ENCODE assay signal across 35 cellular contexts in the genomic region with DNA sequence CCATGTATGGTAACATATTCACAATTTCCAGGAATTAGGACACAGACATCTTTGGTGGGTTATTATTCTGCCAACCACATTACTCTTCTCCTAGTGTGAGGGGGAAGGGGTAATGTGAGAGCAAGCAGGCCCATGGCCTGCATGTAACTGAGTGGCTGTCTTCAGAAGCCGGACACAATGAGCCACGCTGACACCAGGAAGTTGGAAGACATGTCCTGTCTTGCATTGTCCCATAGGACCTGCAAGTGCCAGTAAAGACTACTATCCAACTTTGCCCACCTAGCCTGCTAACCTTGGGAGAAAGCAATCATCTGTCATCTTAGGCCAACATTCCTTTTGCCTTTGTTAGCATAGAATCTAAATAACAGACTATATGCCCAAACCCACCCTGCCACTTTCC.
"Had no signal": no experiment of that assay in that cellular context is flagged by ENCODE, and none has a peak within 500 bp of the region (broad histone marks: within the 10 kb centered on the region; RNA-seq: fewer than 3 reads in every experiment).

No MANE protein-coding gene starts in this region.

- H3K4me1 ChIP-seq: ascending aorta had no signal

- H3K36me3 ChIP-seq: ascending aorta, WERI-Rb-1 had no signal

- H3K27ac Mint-ChIP-seq: activated CD4-positive, alpha-beta memory T cell treated with anti-CD3 and anti-CD28 coated beads, Interleukin-2, amount 10 ng/mL, durations not matched to agents 7 days and 5 days; activated CD4-positive, alpha-beta T cell treated with anti-CD3 and anti-CD28 coated beads for 36 hours; activated CD4-positive, alpha-beta T cell treated with anti-CD3 and anti-CD28 coated beads, Interleukin-2, amount 10 ng/mL, durations not matched to agents 7 days and 5 days; activated CD8-positive, alpha-beta memory T cell treated with anti-CD3 and anti-CD28 coated beads, Interleukin-2, amount 10 ng/mL, durations not matched to agents 7 days and 5 days; activated CD8-positive, alpha-beta T cell treated with anti-CD3 and anti-CD28 coated beads, Interleukin-2, amount 10 ng/mL, durations not matched to agents 7 days and 5 days; activated naive CD4-positive, alpha-beta T cell treated with anti-CD3 and anti-CD28 coated beads, Interleukin-2, amount 10 ng/mL, durations not matched to agents 7 days and 5 days; activated naive CD4-positive, alpha-beta T cell treated with anti-CD3 and anti-CD28 coated beads, Interleukin-2, amount 50 U/mL, for 24 hours; activated naive CD8-positive, alpha-beta T cell; activated naive CD8-positive, alpha-beta T cell treated with anti-CD3 and anti-CD28 coated beads, Interleukin-2, amount 10 ng/mL, durations not matched to agents 7 days and 5 days; activated naive CD8-positive, alpha-beta T cell treated with anti-CD3 and anti-CD28 coated beads, Interleukin-2, amount 50 U/mL, for 24 hours; activated T-cell treated with anti-CD3 and anti-CD28 coated beads, Interleukin-2, amount 50 U/mL, for 24 hours; activated T-helper 2 cell treated with anti-CD3 and anti-CD28 coated beads, Interferon-gamma antibody, Interleukin-2, Interleukin-4, amounts not matched to agents 10 μg/mL and 5 μg/mL and 100 μg/mL, durations not matched to agents 14 hours and 24 hours and 36 hours; T-helper 1 cell treated with Interleukin-12 subunit alpha and Interleukin-12 subunit beta and Interleukin-4 antibody, amounts not matched to agents 30 μg/mL and 1 μg/mL, for 36 hours; T-helper 2 cell treated with Interferon-gamma antibody and Interleukin-4, amounts not matched to agents 5 μg/mL and 100 μg/mL, for 36 hours; WTC11 had no signal

- H3K36me3 Mint-ChIP-seq: activated CD8-positive, alpha-beta memory T cell treated with anti-CD3 and anti-CD28 coated beads, Interleukin-2, amount 10 ng/mL, durations not matched to agents 7 days and 5 days; activated naive CD4-positive, alpha-beta T cell treated with anti-CD3 and anti-CD28 coated beads, Interleukin-2, amount 10 ng/mL, durations not matched to agents 7 days and 5 days; activated naive CD4-positive, alpha-beta T cell treated with anti-CD3 and anti-CD28 coated beads, Interleukin-2, amount 50 U/mL, for 24 hours; activated naive CD8-positive, alpha-beta T cell; activated naive CD8-positive, alpha-beta T cell treated with anti-CD3 and anti-CD28 coated beads, Interleukin-2, amount 10 ng/mL, durations not matched to agents 7 days and 5 days had no signal

- ATAC-seq: activated CD4-positive, alpha-beta T cell treated with anti-CD3 and anti-CD28 coated beads for 36 hours; activated CD4-positive, CD25-positive, alpha-beta regulatory T cell treated with anti-CD3 and anti-CD28 coated beads, Interleukin-2, amount 50 U/mL, for 24 hours; activated CD8-positive, alpha-beta memory T cell treated with anti-CD3 and anti-CD28 coated beads, Interleukin-2, amount 10 ng/mL, durations not matched to agents 7 days and 5 days; activated CD8-positive, alpha-beta T cell treated with anti-CD3 and anti-CD28 coated beads, Interleukin-2, amount 10 ng/mL, durations not matched to agents 7 days and 5 days; activated naive CD8-positive, alpha-beta T cell treated with anti-CD3 and anti-CD28 coated beads, Interleukin-2, amount 50 U/mL, for 24 hours; WTC11 had no signal

- H3K27ac ChIP-seq: ascending aorta, WERI-Rb-1 had no signal

- H3K27me3 ChIP-seq: ascending aorta had no signal

- H3K27me3 Mint-ChIP-seq: activated naive CD4-positive, alpha-beta T cell treated with anti-CD3 and anti-CD28 coated beads, Interleukin-2, amount 10 ng/mL, durations not matched to agents 7 days and 5 days; activated naive CD8-positive, alpha-beta T cell; activated naive CD8-positive, alpha-beta T cell treated with anti-CD3 and anti-CD28 coated beads, Interleukin-2, amount 50 U/mL, for 24 hours had no signal

- H3K9me3 Mint-ChIP-seq: activated naive CD4-positive, alpha-beta T cell treated with anti-CD3 and anti-CD28 coated beads, Interleukin-2, amount 50 U/mL, for 24 hours; activated naive CD8-positive, alpha-beta T cell treated with anti-CD3 and anti-CD28 coated beads, Interleukin-2, amount 50 U/mL, for 24 hours had no signal

- H3K4me3 ChIP-seq: ascending aorta had no signal

- H3K9me3 ChIP-seq: ascending aorta had no signal

- DNase-seq: activated CD4-positive, alpha-beta memory T cell treated with anti-CD3 and anti-CD28 coated beads, Interleukin-2, amount 10 ng/mL, durations not matched to agents 7 days and 5 days; activated CD4-positive, alpha-beta T cell treated with anti-CD3 and anti-CD28 coated beads for 1 hour; activated CD4-positive, alpha-beta T cell treated with anti-CD3 and anti-CD28 coated beads for 36 hours; activated CD4-positive, alpha-beta T cell treated with anti-CD3 and anti-CD28 coated beads for 48 hours; activated CD4-positive, alpha-beta T cell treated with anti-CD3 and anti-CD28 coated beads, Interleukin-2, amount 10 ng/mL, durations not matched to agents 7 days and 5 days; activated CD4-positive, alpha-beta T cell treated with anti-CD3 and anti-CD28 coated beads, Interleukin-2, amount 50 U/mL, for 48 hours; activated CD4-positive, CD25-positive, alpha-beta regulatory T cell; activated CD8-positive, alpha-beta memory T cell treated with anti-CD3 and anti-CD28 coated beads for 24 hours; activated CD8-positive, alpha-beta memory T cell treated with anti-CD3 and anti-CD28 coated beads, Interleukin-2, amount 10 ng/mL, durations not matched to agents 7 days and 5 days; activated CD8-positive, alpha-beta memory T cell treated with anti-CD3 and anti-CD28 coated beads, Interleukin-2, amount 50 U/mL, for 48 hours; activated CD8-positive, alpha-beta T cell treated with anti-CD3 and anti-CD28 coated beads, Interleukin-2, amount 10 ng/mL, durations not matched to agents 7 days and 5 days; activated effector memory CD4-positive, alpha-beta T cell treated with Interleukin-2 at 50 U/mL for 16 hours; activated gamma-delta T cell; activated naive CD4-positive, alpha-beta T cell treated with anti-CD3 and anti-CD28 coated beads, Interleukin-2, amount 10 ng/mL, durations not matched to agents 7 days and 5 days; activated naive CD4-positive, alpha-beta T cell treated with Interleukin-2 at 50 U/mL for 16 hours; activated naive CD8-positive, alpha-beta T cell treated with anti-CD3 and anti-CD28 coated beads, Interleukin-2, amount 10 ng/mL, durations not matched to agents 7 days and 5 days; activated naive CD8-positive, alpha-beta T cell treated with anti-CD3 and anti-CD28 coated beads, Interleukin-2, amount 50 U/mL, for 24 hours; activated T-cell treated with anti-CD3 and anti-CD28 coated beads, Interleukin-2, amount 50 U/mL, for 24 hours; activated T-cell treated with anti-CD3 and anti-CD28 coated beads, Interleukin-2, amount 50 U/mL, for 48 hours; amygdala; anterior cingulate cortex; central memory CD4-positive, alpha-beta T cell; T-helper 1 cell; T-helper 2 cell; T-helper 9 cell; WERI-Rb-1 had no signal

- H3K4me3 Mint-ChIP-seq: activated CD4-positive, alpha-beta memory T cell treated with anti-CD3 and anti-CD28 coated beads, Interleukin-2, amount 10 ng/mL, durations not matched to agents 7 days and 5 days; activated CD4-positive, alpha-beta T cell treated with anti-CD3 and anti-CD28 coated beads for 36 hours; activated CD4-positive, alpha-beta T cell treated with anti-CD3 and anti-CD28 coated beads, Interleukin-2, amount 10 ng/mL, durations not matched to agents 7 days and 5 days; activated CD8-positive, alpha-beta memory T cell treated with anti-CD3 and anti-CD28 coated beads, Interleukin-2, amount 10 ng/mL, durations not matched to agents 7 days and 5 days; activated CD8-positive, alpha-beta T cell treated with anti-CD3 and anti-CD28 coated beads, Interleukin-2, amount 10 ng/mL, durations not matched to agents 7 days and 5 days; activated naive CD4-positive, alpha-beta T cell treated with anti-CD3 and anti-CD28 coated beads, Interleukin-2, amount 10 ng/mL, durations not matched to agents 7 days and 5 days; activated naive CD4-positive, alpha-beta T cell treated with anti-CD3 and anti-CD28 coated beads, Interleukin-2, amount 50 U/mL, for 24 hours; activated naive CD8-positive, alpha-beta T cell; activated naive CD8-positive, alpha-beta T cell treated with anti-CD3 and anti-CD28 coated beads, Interleukin-2, amount 10 ng/mL, durations not matched to agents 7 days and 5 days; activated naive CD8-positive, alpha-beta T cell treated with anti-CD3 and anti-CD28 coated beads, Interleukin-2, amount 50 U/mL, for 24 hours; activated T-cell treated with anti-CD3 and anti-CD28 coated beads, Interleukin-2, amount 50 U/mL, for 24 hours; brain; T-helper 1 cell treated with Interleukin-12 subunit alpha and Interleukin-12 subunit beta and Interleukin-4 antibody, amounts not matched to agents 30 μg/mL and 1 μg/mL, for 36 hours; T-helper 2 cell treated with Interferon-gamma antibody and Interleukin-4, amounts not matched to agents 5 μg/mL and 100 μg/mL, for 36 hours; WTC11 had no signal

- H3K4me1 Mint-ChIP-seq: activated CD4-positive, alpha-beta memory T cell treated with anti-CD3 and anti-CD28 coated beads, Interleukin-2, amount 10 ng/mL, durations not matched to agents 7 days and 5 days; activated CD4-positive, alpha-beta T cell treated with anti-CD3 and anti-CD28 coated beads for 36 hours; activated CD4-positive, alpha-beta T cell treated with anti-CD3 and anti-CD28 coated beads, Interleukin-2, amount 10 ng/mL, durations not matched to agents 7 days and 5 days; activated CD8-positive, alpha-beta memory T cell treated with anti-CD3 and anti-CD28 coated beads, Interleukin-2, amount 10 ng/mL, durations not matched to agents 7 days and 5 days; activated naive CD4-positive, alpha-beta T cell treated with anti-CD3 and anti-CD28 coated beads, Interleukin-2, amount 10 ng/mL, durations not matched to agents 7 days and 5 days; activated naive CD4-positive, alpha-beta T cell treated with anti-CD3 and anti-CD28 coated beads, Interleukin-2, amount 50 U/mL, for 24 hours; activated naive CD8-positive, alpha-beta T cell treated with anti-CD3 and anti-CD28 coated beads, Interleukin-2, amount 10 ng/mL, durations not matched to agents 7 days and 5 days; activated naive CD8-positive, alpha-beta T cell treated with anti-CD3 and anti-CD28 coated beads, Interleukin-2, amount 50 U/mL, for 24 hours had no signal
